In the genomic region with DNA sequence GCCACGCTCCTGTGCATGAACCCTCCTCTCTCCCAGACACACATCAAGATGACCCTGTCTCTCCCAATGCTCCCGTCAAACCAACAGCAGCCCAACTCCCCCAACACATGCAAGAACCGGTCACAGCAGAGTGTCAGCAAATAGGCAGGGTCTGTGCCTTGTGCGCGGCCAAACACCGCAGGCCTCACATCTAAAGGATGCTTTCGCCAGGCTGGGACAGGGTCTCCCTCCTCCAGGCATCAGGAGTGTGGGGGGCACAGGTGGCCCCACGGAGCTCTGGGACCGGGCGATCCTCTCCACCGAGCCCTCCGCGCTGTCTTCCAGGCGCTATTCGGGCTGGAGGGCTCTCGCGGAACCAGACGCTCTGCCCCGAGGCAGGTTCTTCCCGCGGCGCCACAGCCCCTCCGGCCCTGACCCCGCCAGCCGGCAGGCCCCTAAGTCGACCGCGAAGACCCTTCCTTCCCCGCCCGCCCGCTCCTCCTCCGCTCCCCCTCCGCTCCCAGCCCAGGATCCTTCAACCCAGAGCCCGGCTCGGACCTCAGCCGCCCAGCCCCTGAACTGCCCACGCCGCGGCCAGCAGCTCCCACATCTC, we compare ENCODE assay signal across 8 cellular contexts. TPM values are rescaled to one million over a fixed set of nuclear protein-coding genes. Genes with fewer than 3 reads are reported as not detected.
DNase-seq lines count a peak whose midpoint lies in the region; ATAC-seq, FAIRE-seq and TF ChIP-seq lines count a peak whose summit lies in the region.

No MANE protein-coding gene starts in this region.

- POLR2A ChIA-PET in HEK293 (lab: Yijun Ruan, JAX): interaction anchor here (0.6 to 1.1 kb wide), 2 partner anchors 94 to 268 kb away, joined by 3 read pairs; partner anchors contain the start of gene SAAL1

- H3K4me1 ChIP-seq in HEK293 (ENCODE audit: control insufficient read depth, insufficient read depth, low read length) (no peaks in the 10 kb centered on the region), astrocyte (ENCODE audit: insufficient read depth, low read length) (peaks cover 4% of the 10 kb centered on the region), iPS DF 6.9 (ENCODE audit: control insufficient read depth, insufficient read depth, low read length) (no peaks in the 10 kb centered on the region; the same call in 1 of the 2 replicates)

- H3K36me3 Mint-ChIP-seq in astrocyte (ENCODE audit: low read depth, unreplicated experiment): no peaks in the 10 kb centered on the region

- H3K4me2 ChIP-seq in astrocyte (ENCODE audit: low read length): peak overlapping the region; percentile 98

- no peak for ATAC-seq in HG02588 (IDR thresholded peaks at IDR 0.05; ENCODE audit: unreplicated experiment)
- ATAC-seq in GM19467 (IDR thresholded peaks at IDR 0.05; ENCODE audit: unreplicated experiment): no peak

- DNase-seq in Daoy (ENCODE audit: low read depth) (peak; percentile 17), NCI-H748 (lab: John Stamatoyannopoulos, UW; ENCODE audit: unreplicated experiment) (peak; percentile 70), astrocyte (ENCODE audit: low read depth) (peak; percentile 16), iPS DF 6.9 (ENCODE audit: low read depth, low spot score) (no peak), renal cortical epithelial cell (ENCODE audit: low read depth) (peak; percentile 13)

- TF ChIP-seq CTCF in HEK293 (tag by site-specific recombination; IDR thresholded peaks at IDR 0.05) (no peak), astrocyte (IDR thresholded peaks at IDR 0.05; ENCODE audit: insufficient read depth, low read depth, low read length) (no peak)

- H3K27me3 ChIP-seq in astrocyte (ENCODE audit: insufficient read depth, low read length) (no peaks in the 10 kb centered on the region), iPS DF 6.9 (ENCODE audit: control insufficient read depth, insufficient read depth, low read length) (no peaks in the 10 kb centered on the region; the same call in 1 of the 2 replicates)

- no peak for FAIRE-seq in astrocyte (lab: Jason Lieb, UNC)

- CTCF ChIA-PET in HEK293 (lab: Yijun Ruan, JAX): interaction anchor here (0.6 to 1.1 kb wide), 5 partner anchors 21 to 1597 kb away, joined by 3 to 6 read pairs (median 3); no protein-coding TSS in a partner anchor

- H3K79me2 ChIP-seq in astrocyte (ENCODE audit: insufficient read depth, low read length): peaks cover 2% of the 10 kb centered on the region

- H3K4me3 Mint-ChIP-seq in astrocyte (ENCODE audit: unreplicated experiment): peak overlapping the region; percentile 97

- H3K4me3 ChIP-seq in HEK293 (ENCODE audit: low read depth, low read length) (peak overlapping the region; percentile 72), astrocyte (ENCODE audit: insufficient read depth, low read depth, low read length) (peak overlapping the region; percentile 88), iPS DF 6.9 (ENCODE audit: low read length) (peak overlapping the region; percentile 73; the same call in 1 of the 2 replicates)

- no CpG with 5 or more reads among the region's 39 CpGs for WGBS in iPS DF 6.9 (ENCODE audit: insufficient coverage, insufficient read length)

- peak overlapping the region; percentile 95 for H2AFZ ChIP-seq in astrocyte (ENCODE audit: low read depth, low read length)

- peaks cover 9% of the 10 kb centered on the region for H4K20me1 ChIP-seq in astrocyte (ENCODE audit: insufficient read depth, low read length)

- no peaks in the 10 kb centered on the region for H3K9me3 Mint-ChIP-seq in astrocyte (ENCODE audit: unreplicated experiment)

- peaks cover 5% of the 10 kb centered on the region for H3K27me3 Mint-ChIP-seq in astrocyte (ENCODE audit: low read depth, unreplicated experiment)

- H3K9me3 ChIP-seq in HEK293 (ENCODE audit: control insufficient read depth, insufficient read depth, low read depth, low read length): no peaks in the 10 kb centered on the region
- H3K9me3 ChIP-seq in astrocyte (ENCODE audit: insufficient read depth, low read depth, low read length): no peaks in the 10 kb centered on the region
- no peaks in the 10 kb centered on the region for H3K9me3 ChIP-seq in iPS DF 6.9 (ENCODE audit: control insufficient read depth, insufficient read depth, low read length)

- no peak overlapping the region; the same call in 1 of the 2 replicates for H3K27ac ChIP-seq in HEK293 (ENCODE audit: extremely low read depth, low read depth, low read length)
- H3K27ac ChIP-seq in astrocyte (ENCODE audit: low read depth, low read length): no peak overlapping the region
- no peak overlapping the region for H3K27ac ChIP-seq in iPS DF 6.9 (ENCODE audit: low read length)

- H3K4me1 Mint-ChIP-seq in astrocyte (ENCODE audit: low read depth, unreplicated experiment): peaks cover 5% of the 10 kb centered on the region

- H3K36me3 ChIP-seq in HEK293 (ENCODE audit: control insufficient read depth in 2 of 2, insufficient read depth in 1 of 2, low read length in 2 of 2) (peaks cover 0 to 1% of the 10 kb centered on the region in 2 experiments; a peak in 1 of 3 replicates), astrocyte (ENCODE audit: insufficient read depth, low read length) (no peaks in the 10 kb centered on the region), iPS DF 6.9 (ENCODE audit: control insufficient read depth, insufficient read depth, low read length) (no peaks in the 10 kb centered on the region)

- H3K27ac Mint-ChIP-seq in astrocyte (ENCODE audit: unreplicated experiment): peak overlapping the region; percentile 63

- peak overlapping the region; percentile 86 for H3K9ac ChIP-seq in astrocyte (ENCODE audit: low read length)

TF ChIP-seq in HEK293, 187 proteins besides CTCF, POLR2A, EP300 and RAD21 (continues in another document):
- TF ChIP-seq KLF16 (tag by site-specific recombination; IDR thresholded peaks at IDR 0.05) (no peak), TCF7L2 (IDR thresholded peaks at IDR 0.05; ENCODE audit: borderline replicate concordance, low read depth, low read length) (no peak), ZNF26 (tag by site-specific recombination; IDR thresholded peaks at IDR 0.05) (no peak), ZNF350 (tag by site-specific recombination; IDR thresholded peaks at IDR 0.05) (no peak), ZBTB48 (tag by site-specific recombination; IDR thresholded peaks at IDR 0.05) (peak; percentile 39; the same call in 1 of the 2 replicates), ZBTB26 (tag by site-specific recombination; optimal IDR thresholded peaks at IDR 0.05) (no peak), GLIS2 (tag by site-specific recombination; IDR thresholded peaks at IDR 0.05) (peak; percentile 48; the same call in 1 of the 2 replicates), EGR2 (tag by site-specific recombination; IDR thresholded peaks at IDR 0.05; ENCODE audit: low read depth) (peak; percentile 55; the same call in 1 of the 2 replicates), ZNF549 (tag by site-specific recombination; IDR thresholded peaks at IDR 0.05) (no peak)
- TF ChIP-seq, protein P1, sequence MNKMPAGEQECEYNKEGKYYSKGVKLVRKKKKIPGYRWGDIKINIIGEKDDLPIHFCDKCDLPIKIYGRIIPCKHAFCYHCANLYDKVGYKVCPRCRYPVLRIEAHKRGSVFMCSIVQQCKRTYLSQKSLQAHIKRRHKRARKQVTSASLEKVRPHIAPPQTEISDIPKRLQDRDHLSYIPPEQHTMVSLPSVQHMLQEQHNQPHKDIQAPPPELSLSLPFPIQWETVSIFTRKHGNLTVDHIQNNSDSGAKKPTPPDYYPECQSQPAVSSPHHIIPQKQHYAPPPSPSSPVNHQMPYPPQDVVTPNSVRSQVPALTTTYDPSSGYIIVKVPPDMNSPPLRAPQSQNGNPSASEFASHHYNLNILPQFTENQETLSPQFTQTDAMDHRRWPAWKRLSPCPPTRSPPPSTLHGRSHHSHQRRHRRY (tag by site-specific recombination; IDR thresholded peaks at IDR 0.05): no peak
- TF ChIP-seq, protein P2, sequence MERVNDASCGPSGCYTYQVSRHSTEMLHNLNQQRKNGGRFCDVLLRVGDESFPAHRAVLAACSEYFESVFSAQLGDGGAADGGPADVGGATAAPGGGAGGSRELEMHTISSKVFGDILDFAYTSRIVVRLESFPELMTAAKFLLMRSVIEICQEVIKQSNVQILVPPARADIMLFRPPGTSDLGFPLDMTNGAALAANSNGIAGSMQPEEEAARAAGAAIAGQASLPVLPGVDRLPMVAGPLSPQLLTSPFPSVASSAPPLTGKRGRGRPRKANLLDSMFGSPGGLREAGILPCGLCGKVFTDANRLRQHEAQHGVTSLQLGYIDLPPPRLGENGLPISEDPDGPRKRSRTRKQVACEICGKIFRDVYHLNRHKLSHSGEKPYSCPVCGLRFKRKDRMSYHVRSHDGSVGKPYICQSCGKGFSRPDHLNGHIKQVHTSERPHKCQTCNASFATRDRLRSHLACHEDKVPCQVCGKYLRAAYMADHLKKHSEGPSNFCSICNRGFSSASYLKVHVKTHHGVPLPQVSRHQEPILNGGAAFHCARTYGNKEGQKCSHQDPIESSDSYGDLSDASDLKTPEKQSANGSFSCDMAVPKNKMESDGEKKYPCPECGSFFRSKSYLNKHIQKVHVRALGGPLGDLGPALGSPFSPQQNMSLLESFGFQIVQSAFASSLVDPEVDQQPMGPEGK (tag by site-specific recombination; IDR thresholded peaks at IDR 0.05): peak; percentile 15; the same call in 1 of the 2 replicates

RNA-seq across cellular contexts. Expression of gene SERGEF, which starts 0.4 kb away (rescaled TPM):
- total RNA-seq in Daoy (2014; rRNA removed; shearing (Covaris generic)): 12.7 and 31.7 TPM in 2 replicates
- total RNA-seq in astrocyte: 15.6 and 17.6 TPM in 2 replicates
- total RNA-seq in renal cortical epithelial cell: 29.5 and 31.3 TPM in 2 replicates

RNA-seq across cellular contexts. Expression of gene TPH1, which starts 33.7 kb away (rescaled TPM):
- total RNA-seq in Daoy (2014; rRNA removed; shearing (Covaris generic)): 0.06 and 5.6 TPM in 2 replicates
- 0.24 and 0.32 TPM in 2 replicates for total RNA-seq in astrocyte
- total RNA-seq in renal cortical epithelial cell: 0.15 TPM in 1 of 2 replicates, not detected in the other
